13 cellular contexts compared by ENCODE assay signal in genomic region chr7:24755096-24755495, GRCh38. TPM values are rescaled to one million over a fixed set of nuclear protein-coding genes. Genes with fewer than 3 reads are reported as not detected.
A peak's percentile ranks its signal among the peaks of the same experiment; 100 is the strongest.
DNase-seq lines count a peak whose midpoint lies in the region; ATAC-seq and TF ChIP-seq lines count a peak whose summit lies in the region.
"Had no signal": no experiment of that assay in that cellular context is flagged by ENCODE, and none has a peak within 500 bp of the region (broad histone marks: within the 10 kb centered on the region; RNA-seq: fewer than 3 reads in every experiment).

No MANE protein-coding gene starts in this region.

- ATAC-seq in HG02852 (IDR thresholded peaks at IDR 0.05; ENCODE audit: unreplicated experiment) (no peak), HG03196 (IDR thresholded peaks at IDR 0.05; ENCODE audit: unreplicated experiment) (no peak)
- ATAC-seq: left ventricle myocardium superior had no signal

- H3K9ac ChIP-seq in Loucy (ENCODE audit: low read depth, low read length, poor library complexity, severe bottlenecking): no peak overlapping the region

- H3K27me3 ChIP-seq in AG04450 (ENCODE audit: control insufficient read depth, insufficient read depth, low read length) (no peaks in the 10 kb centered on the region), Loucy (ENCODE audit: insufficient read depth, low read length, poor library complexity, severe bottlenecking) (peaks cover 15% of the 10 kb centered on the region)
- H3K27me3 ChIP-seq: ascending aorta had no signal

- H3K36me3 ChIP-seq in Loucy (ENCODE audit: insufficient read depth, low read length): no peaks in the 10 kb centered on the region
- H3K36me3 ChIP-seq: ascending aorta had no signal

- no peak for TF ChIP-seq CTCF in AG04450 (IDR thresholded peaks at IDR 0.05; ENCODE audit: low read depth, low read length)
- TF ChIP-seq CTCF in GM13976 (IDR thresholded peaks at IDR 0.05; ENCODE audit: borderline replicate concordance, control extremely low read depth, extremely low read depth, insufficient read depth, missing control alignments): no peak
- TF ChIP-seq CTCF in Loucy (conservative IDR thresholded peaks at IDR 0.05; ENCODE audit: low read length): no peak
- no peak for TF ChIP-seq CTCF in epithelial cell of esophagus (IDR thresholded peaks at IDR 0.05; ENCODE audit: insufficient read depth, low read depth, low read length, missing control alignments)

- H3K4me3 ChIP-seq in AG04450 (ENCODE audit: low read depth, low read length): no peak overlapping the region
- H3K4me3 ChIP-seq in Loucy (ENCODE audit: low read length, poor library complexity, severe bottlenecking): no peak overlapping the region
- no peak overlapping the region for H3K4me3 ChIP-seq in epithelial cell of esophagus (ENCODE audit: low read length)
- H3K4me3 ChIP-seq: ascending aorta had no signal

- peaks cover 23% of the 10 kb centered on the region for H3K4me1 ChIP-seq in Loucy (ENCODE audit: insufficient read depth, low read length, poor library complexity, severe bottlenecking)

- no peaks in the 10 kb centered on the region for H3F3A ChIP-seq in Loucy (ENCODE audit: low read depth)

- POLR2A ChIA-PET in AG04450 (lab: Yijun Ruan, JAX): no interaction called here

- H4K20me1 ChIP-seq in Loucy (ENCODE audit: insufficient read depth, low read length, poor library complexity, severe bottlenecking): no peaks in the 10 kb centered on the region

- peak overlapping the region; percentile 11 for H3K4me2 ChIP-seq in Loucy (ENCODE audit: low read depth, low read length, poor library complexity, severe bottlenecking)

- peak overlapping the region; percentile 49 for H3K27ac ChIP-seq in AG04450 (ENCODE audit: low read depth, low read length)
- H3K27ac ChIP-seq: C4-2B had no signal

- DNase-seq in AG04450 (ENCODE audit: low read depth, low spot score): no peak
- DNase-seq in GM13976 (ENCODE audit: low spot score): peak; percentile 46
- peak; percentile 87 for DNase-seq in epithelial cell of esophagus (ENCODE audit: low read depth)
- DNase-seq in D341Med (ENCODE audit: low spot score): no peak
- no peak for DNase-seq in NCI-H128 (lab: John Stamatoyannopoulos, UW; ENCODE audit: unreplicated experiment)
- DNase-seq: endodermal cell, head of caudate nucleus, left ventricle myocardium superior had no signal

- H3K9me2 ChIP-seq in Loucy (replicated peaks; ENCODE audit: low read depth, low read length): no peaks in the 10 kb centered on the region

- CTCF ChIA-PET in AG04450 (lab: Charles Lee): interaction anchor here (2.5 to 4.0 kb wide), 3 partner anchors 58 to 343 kb away, joined by 10 to 19 read pairs (median 19); no protein-coding TSS in a partner anchor

- no peak overlapping the region for H2AFZ ChIP-seq in Loucy (ENCODE audit: low read length)

- in situ Hi-C loops in GM13976 (cut with MboI; ENCODE audit: low sequenced_read_pairs, unreplicated experiment): no loop called here

- H3K9me3 ChIP-seq in AG04450 (ENCODE audit: control insufficient read depth, insufficient read depth, low read length): no peaks in the 10 kb centered on the region; the same call in 1 of the 2 replicates
- H3K9me3 ChIP-seq in Loucy (ENCODE audit: insufficient read depth, low read depth, low read length): no peaks in the 10 kb centered on the region
- H3K9me3 ChIP-seq: ascending aorta had no signal

- no peaks in the 10 kb centered on the region for H3K79me2 ChIP-seq in Loucy (ENCODE audit: insufficient read depth, low read length)

RNA-seq across cellular contexts. Expression of gene GSDME, which starts 2.2 kb away (rescaled TPM):
- 58.3 and 63.8 TPM in 2 replicates for polyA plus RNA-seq in AG04450 (2011; rRNA removed)
- polyA minus RNA-seq in AG04450 (2011; rRNA and poly(A)+ RNA removed): 55.3 and 77.2 TPM in 2 replicates

Comparison
In these comparisons a context has a peak if more than half of its experiments do, and no peak if none do; other contexts are left out.
1. DNase-seq: peak in GM13976 (single experiment) and epithelial cell of esophagus (single experiment); none in AG04450 (single experiment), D341Med (single experiment) and NCI-H128 (single experiment).